In genomic region chr5:77921369-77921768, GRCh38 we compare ENCODE assay signal across 20 cellular contexts.
"Had no signal": no experiment of that assay in that cellular context is flagged by ENCODE, and none has a peak within 500 bp of the region (broad histone marks: within the 10 kb centered on the region; RNA-seq: fewer than 3 reads in every experiment).

No MANE protein-coding gene starts in this region.

- DNase-seq: activated CD4-positive, alpha-beta memory T cell treated with anti-CD3 and anti-CD28 coated beads for 36 hours; activated CD4-positive, alpha-beta T cell treated with anti-CD3 and anti-CD28 coated beads, Interleukin-2, amount 10 ng/mL, durations not matched to agents 7 days and 5 days; activated CD4-positive, CD25-positive, alpha-beta regulatory T cell; activated CD8-positive, alpha-beta memory T cell treated with anti-CD3 and anti-CD28 coated beads for 24 hours; activated naive CD4-positive, alpha-beta T cell treated with anti-CD3 and anti-CD28 coated beads, Interleukin-2, amount 50 U/mL, for 16 hours; activated naive CD8-positive, alpha-beta T cell treated with anti-CD3 and anti-CD28 coated beads, Interleukin-2, amount 10 ng/mL, durations not matched to agents 7 days and 5 days; activated T-cell treated with anti-CD3 and anti-CD28 coated beads for 4 hours; activated T-cell treated with anti-CD3 and anti-CD28 coated beads, Interleukin-2, amount 50 U/mL, for 72 hours; adrenal gland; anterior cingulate cortex; NCI-H1105 treated with DMSO at 0.1 percent for 48 hours; NCI-H1436 treated with DMSO at 0.1 percent for 48 hours; NCI-H187; NCI-H2081; NCI-H510A treated with DMSO at 0.1 percent for 48 hours; Peyer's patch; SHP77 treated with DMSO at 0.1 percent for 48 hours; T-helper 17 cell; T1000 had no signal

- H3K27ac ChIP-seq: adrenal gland, Peyer's patch, VCaP had no signal

- ATAC-seq: activated T-cell treated with anti-CD3 and anti-CD28 coated beads, Interleukin-2, amount 50 U/mL, for 72 hours; T-helper 17 cell had no signal

- H3K4me1 ChIP-seq: adrenal gland, Peyer's patch had no signal

- H3K27me3 ChIP-seq: adrenal gland, Peyer's patch had no signal

- H3K9me3 ChIP-seq: adrenal gland, Peyer's patch had no signal

- H3K4me3 ChIP-seq: adrenal gland, Peyer's patch had no signal

- H3K36me3 ChIP-seq: adrenal gland, Peyer's patch had no signal
